19 cellular contexts compared by ENCODE assay signal in genomic region chr17:62911106-62911505, GRCh38.
"Had no signal": no experiment of that assay in that cellular context is flagged by ENCODE, and none has a peak within 500 bp of the region (broad histone marks: within the 10 kb centered on the region; RNA-seq: fewer than 3 reads in every experiment).

No MANE protein-coding gene starts in this region.

- H3K4me1 ChIP-seq: breast epithelium, colonic mucosa, foreskin keratinocyte, prostate gland, thyroid gland had no signal

- ATAC-seq: activated CD4-positive, CD25-positive, alpha-beta regulatory T cell treated with anti-CD3 and anti-CD28 coated beads, Interleukin-2, amount 50 U/mL, for 24 hours; activated CD8-positive, alpha-beta T cell treated with anti-CD3 and anti-CD28 coated beads for 36 hours; foreskin keratinocyte; left lung; natural killer cell treated with Interleukin-12 subunit alpha and Interleukin-12 subunit beta and Interleukin-15 and Interleukin-18, amount 100 ng/mL, for 72 hours had no signal

- H3K4me3 ChIP-seq: breast epithelium, colonic mucosa, dorsolateral prefrontal cortex, left lung, ovary, prostate gland, thyroid gland had no signal

- DNase-seq: activated CD4-positive, alpha-beta T cell treated with anti-CD3 and anti-CD28 coated beads, Interleukin-2, amount 10 ng/mL, durations not matched to agents 24 days and 14 days; activated CD8-positive, alpha-beta T cell treated with anti-CD3 and anti-CD28 coated beads for 36 hours; activated naive CD8-positive, alpha-beta T cell treated with anti-CD3 and anti-CD28 coated beads for 36 hours; activated T-cell treated with anti-CD3 and anti-CD28 coated beads, Interleukin-2, amount 50 U/mL, for 1 hour; amniotic stem cell; colonic mucosa; foreskin keratinocyte; left lung; ovary; stimulated activated CD4-positive, alpha-beta T cell treated with anti-CD3 and anti-CD28 coated beads, Interleukin-4, amount 100 ng/mL, for 24 hours; stimulated activated naive CD4-positive, alpha-beta T cell treated with Interleukin-2 at 50 U/mL for 16 hours; thyroid gland had no signal

- H3K27me3 ChIP-seq: breast epithelium, colonic mucosa, dorsolateral prefrontal cortex, foreskin keratinocyte, left lung, ovary, thyroid gland had no signal

- H3K9me3 ChIP-seq: breast epithelium, colonic mucosa, left lung, ovary, prostate gland, thyroid gland had no signal

- H3K36me3 ChIP-seq: breast epithelium, colonic mucosa, left lung, ovary, prostate gland, thyroid gland had no signal

- H3K27ac ChIP-seq: breast epithelium, colonic mucosa, epithelial cell of prostate, foreskin keratinocyte, left lung, ovary, prostate gland, thyroid gland, VCaP had no signal
